8 cellular contexts compared by ENCODE assay signal in the genomic region with DNA sequence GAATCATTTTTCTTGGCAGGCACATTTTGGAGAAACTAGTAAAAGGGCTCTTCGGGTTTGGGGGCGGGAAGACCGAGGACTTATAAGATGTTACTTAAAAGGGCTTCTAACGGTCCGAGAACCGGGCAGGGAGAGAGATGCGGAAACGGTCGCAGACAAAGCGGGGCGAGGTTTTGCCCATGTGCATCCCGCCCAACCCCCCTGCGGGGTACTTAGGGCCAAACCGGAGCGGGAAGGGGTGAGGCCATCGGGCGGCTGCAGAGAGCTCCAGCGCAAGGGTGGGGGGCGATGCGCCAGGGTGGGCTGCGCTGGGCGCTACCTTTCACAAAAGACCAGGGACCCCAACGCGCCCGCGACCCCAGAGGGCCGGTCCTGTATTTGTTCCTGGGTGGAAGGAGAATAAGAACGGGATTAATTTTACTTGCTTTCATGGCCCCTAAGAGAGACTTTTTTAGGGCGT. TPM values are rescaled to one million over a fixed set of nuclear protein-coding genes. Genes with fewer than 3 reads are reported as not detected.
DNase-seq lines count a peak whose midpoint lies in the region; ATAC-seq and TF ChIP-seq lines count a peak whose summit lies in the region.

No MANE protein-coding gene starts in this region.

- peak overlapping the region; percentile 93 to 99 (median 98) for H3K27ac ChIP-seq in stomach

- peaks cover 58% of the 10 kb centered on the region for H3K4me1 Mint-ChIP-seq in activated CD8-positive, alpha-beta memory T cell treated with anti-CD3 and anti-CD28 coated beads, Interleukin-2, amount 10 ng/mL, durations not matched to agents 7 days and 5 days

- 0 to 1% (median 0%) methylated on average over 26 to 29 of the region's 29 CpGs for WGBS in stomach, 5 donors

- peak overlapping the region; percentile 95 for H3K27ac Mint-ChIP-seq in activated CD8-positive, alpha-beta memory T cell treated with anti-CD3 and anti-CD28 coated beads, Interleukin-2, amount 10 ng/mL, durations not matched to agents 7 days and 5 days

- H3K27me3 ChIP-seq in stomach: no peaks in the 10 kb centered on the region

- peak; percentile 63 for DNase-seq in stimulated activated CD4-positive, alpha-beta T cell treated with anti-CD3 and anti-CD28 coated beads, Interleukin-12 subunit alpha, Interleukin-12 subunit beta, amount 100 ng/mL, for 4 hours
- no peak for DNase-seq in stimulated activated CD4-positive, alpha-beta T cell treated with anti-CD3 and anti-CD28 coated beads, Interleukin-2, amount 100 ng/mL, for 48 hours
- peak; percentile 74 for DNase-seq in NCI-H774 (lab: John Stamatoyannopoulos, UW)
- peak; percentile 86 for DNase-seq in activated CD8-positive, alpha-beta memory T cell treated with anti-CD3 and anti-CD28 coated beads, Interleukin-2, amount 10 ng/mL, durations not matched to agents 7 days and 5 days
- peak; percentile 46 for DNase-seq in epithelial cell of esophagus (ENCODE audit: low read depth)
- peak; percentile 62 for DNase-seq in mucosa of gallbladder (ENCODE audit: low spot score)
- DNase-seq in stomach: peak; percentile 65

- CTCF ChIA-PET in activated CD8-positive, alpha-beta memory T cell treated with anti-CD3 and anti-CD28 coated beads, Interleukin-2, amount 10 ng/mL, durations not matched to agents 7 days and 5 days (lab: Charles Lee): interaction anchor here (0.7 to 32.1 kb wide), 13 partner anchors 8 to 180 kb away, joined by 3 to 936 read pairs (median 16); partner anchors contain the start of genes DHX16 and FLOT1

- ATAC-seq in activated CD8-positive, alpha-beta memory T cell treated with anti-CD3 and anti-CD28 coated beads, Interleukin-2, amount 10 ng/mL, durations not matched to agents 7 days and 5 days: no peak
- no peak for ATAC-seq in GM18511 (IDR thresholded peaks at IDR 0.05; ENCODE audit: unreplicated experiment)

- peak overlapping the region; percentile 68 for H3K4me3 ChIP-seq in epithelial cell of esophagus (ENCODE audit: low read length)
- H3K4me3 ChIP-seq in stomach: peak overlapping the region; percentile 72 to 90 (median 86)

- H3K36me3 ChIP-seq in stomach: peaks cover 31 to 36% (median 33%) of the 10 kb centered on the region in 4 donors

- H3K9me3 ChIP-seq in stomach: no peaks in the 10 kb centered on the region

- no peak for TF ChIP-seq EP300 in stomach (IDR thresholded peaks at IDR 0.05)

- intact Hi-C loops in stomach (cut with DNase I; ENCODE audit: low total_unique reads): no loop called here

- TF ChIP-seq POLR2A in stomach (IDR thresholded peaks at IDR 0.05): no peak

- peaks cover 29 to 74% (median 64%) of the 10 kb centered on the region in 4 donors for H3K4me1 ChIP-seq in stomach

- no peaks in the 10 kb centered on the region for H3K27me3 Mint-ChIP-seq in activated CD8-positive, alpha-beta memory T cell treated with anti-CD3 and anti-CD28 coated beads, Interleukin-2, amount 10 ng/mL, durations not matched to agents 7 days and 5 days

- no peak for TF ChIP-seq CTCF in epithelial cell of esophagus (IDR thresholded peaks at IDR 0.05; ENCODE audit: insufficient read depth, low read depth, low read length, missing control alignments)
- no peak for TF ChIP-seq CTCF in stomach (IDR thresholded peaks at IDR 0.05)

- peak overlapping the region; percentile 99 for H3K4me3 Mint-ChIP-seq in activated CD8-positive, alpha-beta memory T cell treated with anti-CD3 and anti-CD28 coated beads, Interleukin-2, amount 10 ng/mL, durations not matched to agents 7 days and 5 days

- no peaks in the 10 kb centered on the region for H3K9me3 Mint-ChIP-seq in activated CD8-positive, alpha-beta memory T cell treated with anti-CD3 and anti-CD28 coated beads, Interleukin-2, amount 10 ng/mL, durations not matched to agents 7 days and 5 days (ENCODE audit: low read depth)

- peaks cover 64% of the 10 kb centered on the region for H3K36me3 Mint-ChIP-seq in activated CD8-positive, alpha-beta memory T cell treated with anti-CD3 and anti-CD28 coated beads, Interleukin-2, amount 10 ng/mL, durations not matched to agents 7 days and 5 days

RNA-seq across cellular contexts. Expression of gene TUBB, which starts 0.6 kb away (rescaled TPM):
- total RNA-seq in activated CD8-positive, alpha-beta memory T cell treated with anti-CD3 and anti-CD28 coated beads, Interleukin-2, amount 10 ng/mL, durations not matched to agents 7 days and 5 days: 1,000 to 10,000 TPM; 1,499 to 1,522 TPM
- 277 TPM for total RNA-seq in mucosa of gallbladder
- 100 to 1,000 TPM in 4 of 5 donors, 10 to 100 TPM in 1; 67.5 to 177 (median 109) TPM for total RNA-seq in stomach
- polyA plus RNA-seq in stomach: 100 to 1,000 TPM; 127 to 223 (median 183) TPM

RNA-seq across cellular contexts. Expression of gene MDC1, which starts 3.7 kb away (rescaled TPM):
- 10 to 100 TPM; 67.4 to 83.9 TPM for total RNA-seq in activated CD8-positive, alpha-beta memory T cell treated with anti-CD3 and anti-CD28 coated beads, Interleukin-2, amount 10 ng/mL, durations not matched to agents 7 days and 5 days
- 33.4 TPM for total RNA-seq in mucosa of gallbladder
- total RNA-seq in stomach: 100 to 1,000 TPM in 2 of 5 donors, 10 to 100 TPM in 2, 1 to 10 TPM in 1; 9.6 to 153 (median 99.2) TPM
- polyA plus RNA-seq in stomach: 1 to 10 TPM; 3.8 to 8.7 (median 4.2) TPM

RNA-seq across cellular contexts. Expression of gene FLOT1, which starts 21.7 kb away (rescaled TPM):
- total RNA-seq in activated CD8-positive, alpha-beta memory T cell treated with anti-CD3 and anti-CD28 coated beads, Interleukin-2, amount 10 ng/mL, durations not matched to agents 7 days and 5 days: 100 to 1,000 TPM; 165 to 184 TPM
- total RNA-seq in mucosa of gallbladder (177 TPM), stomach (100 to 1,000 TPM in 2 of 5 donors, 10 to 100 TPM in 3; 40.6 to 201 (median 74.7) TPM)
- polyA plus RNA-seq in stomach: 100 to 1,000 TPM; 145 to 178 (median 151) TPM

RNA-seq across cellular contexts. Expression of gene IER3, which starts 23.6 kb away (rescaled TPM):
- total RNA-seq in activated CD8-positive, alpha-beta memory T cell treated with anti-CD3 and anti-CD28 coated beads, Interleukin-2, amount 10 ng/mL, durations not matched to agents 7 days and 5 days: 10 to 100 TPM in 1 of 2 experiments, 1 to 10 TPM in 1; 10.0 to 62.7 TPM
- 61.7 TPM for total RNA-seq in mucosa of gallbladder
- 100 to 1,000 TPM in 2 of 5 donors, 10 to 100 TPM in 3; 16.5 to 144 (median 92.8) TPM for total RNA-seq in stomach
- 100 to 1,000 TPM; 112 to 187 (median 147) TPM for polyA plus RNA-seq in stomach

RNA-seq across cellular contexts. Expression of gene NRM, which starts 30.0 kb away (rescaled TPM):
- 10 to 100 TPM; 30.2 to 36.4 TPM for total RNA-seq in activated CD8-positive, alpha-beta memory T cell treated with anti-CD3 and anti-CD28 coated beads, Interleukin-2, amount 10 ng/mL, durations not matched to agents 7 days and 5 days
- total RNA-seq in mucosa of gallbladder (7.7 TPM), stomach (1 to 10 TPM in 4 of 5 donors, under 1 TPM in 1; 0.92 to 6.4 (median 2.9) TPM)
- polyA plus RNA-seq in stomach: 10 to 100 TPM in 1 of 3 donors, 1 to 10 TPM in 2; 4.1 to 15.8 (median 8.5) TPM

Comparison
In these comparisons a context has a peak if more than half of its experiments do, and no peak if none do; other contexts are left out.
1. DNase-seq: peak in stimulated activated CD4-positive, alpha-beta T cell treated with anti-CD3 and anti-CD28 coated beads, Interleukin-12 subunit alpha, Interleukin-12 subunit beta, amount 100 ng/mL, for 4 hours (single experiment), NCI-H774 (single experiment), activated CD8-positive, alpha-beta memory T cell treated with anti-CD3 and anti-CD28 coated beads, Interleukin-2, amount 10 ng/mL, durations not matched to agents 7 days and 5 days (single experiment), epithelial cell of esophagus (single experiment), mucosa of gallbladder (single experiment) and stomach (single experiment); none in stimulated activated CD4-positive, alpha-beta T cell treated with anti-CD3 and anti-CD28 coated beads, Interleukin-2, amount 100 ng/mL, for 48 hours (0 of 2).